1 cellular context compared by ENCODE assay signal in the genomic region with DNA sequence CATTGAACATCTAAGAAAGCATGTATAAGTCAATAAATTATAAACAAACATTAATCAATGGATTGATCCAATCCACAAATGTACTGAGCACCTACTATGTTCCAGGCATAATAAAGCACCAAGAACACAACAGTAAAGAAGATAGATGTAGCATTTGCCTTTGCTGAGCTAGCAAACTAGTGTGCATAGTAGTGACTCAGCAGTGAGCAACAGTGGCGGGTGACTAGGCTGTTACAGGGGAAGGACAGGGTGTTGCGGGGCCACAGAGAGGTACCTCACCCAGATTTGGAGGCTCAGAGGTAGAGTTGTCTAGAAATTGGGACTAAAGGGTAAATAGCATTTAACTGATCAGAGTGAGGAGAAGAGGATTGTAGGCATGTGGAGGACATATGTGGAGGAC.
TF ChIP-seq lines count a peak whose summit lies in the region.

No MANE protein-coding gene starts in this region.

TF ChIP-seq in K562, 482 proteins besides CTCF, POLR2A, EP300 and RAD21 (continued from another document):
- TF ChIP-seq NFE2 (IDR thresholded peaks at IDR 0.05; ENCODE audit: low read depth) = peak; percentile 73
- TF ChIP-seq C11orf30 (IDR thresholded peaks at IDR 0.05; ENCODE audit: low read depth) = peak; percentile 86
- TF ChIP-seq MAFG (tag; conservative IDR thresholded peaks at IDR 0.05) = peak; percentile 39; the same call in 1 of the 2 replicates
- TF ChIP-seq, protein P1, sequence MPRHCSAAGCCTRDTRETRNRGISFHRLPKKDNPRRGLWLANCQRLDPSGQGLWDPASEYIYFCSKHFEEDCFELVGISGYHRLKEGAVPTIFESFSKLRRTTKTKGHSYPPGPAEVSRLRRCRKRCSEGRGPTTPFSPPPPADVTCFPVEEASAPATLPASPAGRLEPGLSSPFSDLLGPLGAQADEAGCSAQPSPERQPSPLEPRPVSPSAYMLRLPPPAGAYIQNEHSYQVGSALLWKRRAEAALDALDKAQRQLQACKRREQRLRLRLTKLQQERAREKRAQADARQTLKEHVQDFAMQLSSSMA (CRISPR knock-in tag; IDR thresholded peaks at IDR 0.05) = no peak
- no peak for TF ChIP-seq ZNF253 (CRISPR knock-in tag; conservative IDR thresholded peaks at IDR 0.05)
